In genomic region chr6:75306074-75306473, GRCh38 we compare ENCODE assay signal across 15 cellular contexts.
"Had no signal": no experiment of that assay in that cellular context is flagged by ENCODE, and none has a peak within 500 bp of the region (broad histone marks: within the 10 kb centered on the region; RNA-seq: fewer than 3 reads in every experiment).

No MANE protein-coding gene starts in this region.

- H3K4me1 ChIP-seq: foreskin keratinocyte, lower lobe of right lung had no signal

- H3K36me3 Mint-ChIP-seq: natural killer cell had no signal

- H3K27me3 ChIP-seq: esophagus squamous epithelium had no signal

- ATAC-seq: foreskin keratinocyte, lower lobe of right lung, natural killer cell had no signal

- H3K4me3 ChIP-seq: esophagus squamous epithelium, lower lobe of right lung, thoracic aorta had no signal

- H3K9me3 ChIP-seq: esophagus squamous epithelium, lower lobe of right lung, thoracic aorta had no signal

- H3K27me3 Mint-ChIP-seq: progenitor cell of endocrine pancreas had no signal

- H3K9me3 Mint-ChIP-seq: activated T-helper 1 cell treated with anti-CD3 and anti-CD28 coated beads, Interleukin-12 subunit alpha, Interleukin-12 subunit beta, Interleukin-2, Interleukin-4 antibody, amounts not matched to agents 30 ng/mL and 10 ng/mL and 1 ng/mL, durations not matched to agents 14 hours and 24 hours and 36 hours; natural killer cell; stimulated activated naive CD8-positive, alpha-beta T cell treated with anti-CD3 and anti-CD28 coated beads, Interleukin-15, Interleukin-2, amounts not matched to agents 100 ng/mL and 50 ng/mL, for 24 hours had no signal

- H3K36me3 ChIP-seq: esophagus squamous epithelium, thoracic aorta had no signal

- H3K4me3 Mint-ChIP-seq: activated T-helper 1 cell treated with anti-CD3 and anti-CD28 coated beads, Interleukin-12 subunit alpha, Interleukin-12 subunit beta, Interleukin-2, Interleukin-4 antibody, amounts not matched to agents 30 ng/mL and 10 ng/mL and 1 ng/mL, durations not matched to agents 14 hours and 24 hours and 36 hours; natural killer cell; stimulated activated naive CD8-positive, alpha-beta T cell treated with anti-CD3 and anti-CD28 coated beads, Interleukin-15, Interleukin-2, amounts not matched to agents 100 ng/mL and 50 ng/mL, for 24 hours had no signal

- H3K27ac Mint-ChIP-seq: activated T-helper 1 cell treated with anti-CD3 and anti-CD28 coated beads, Interleukin-12 subunit alpha, Interleukin-12 subunit beta, Interleukin-2, Interleukin-4 antibody, amounts not matched to agents 30 ng/mL and 10 ng/mL and 1 ng/mL, durations not matched to agents 14 hours and 24 hours and 36 hours; natural killer cell; progenitor cell of endocrine pancreas; stimulated activated naive CD8-positive, alpha-beta T cell treated with anti-CD3 and anti-CD28 coated beads, Interleukin-15, Interleukin-2, amounts not matched to agents 100 ng/mL and 50 ng/mL, for 24 hours had no signal

- H3K27ac ChIP-seq: esophagus squamous epithelium, foreskin keratinocyte, lower lobe of right lung, thoracic aorta had no signal

- DNase-seq: activated CD4-positive, alpha-beta T cell treated with anti-CD3 and anti-CD28 coated beads for 4 hours; activated naive CD4-positive, alpha-beta T cell; esophagus squamous epithelium; foreskin keratinocyte; head of caudate nucleus; kidney; lower lobe of right lung; natural killer cell; occipital lobe; stimulated activated CD4-positive, alpha-beta T cell treated with anti-CD3 and anti-CD28 coated beads, Interleukin-4, amount 100 ng/mL, for 1 hour; T1000 had no signal

- H3K4me1 Mint-ChIP-seq: natural killer cell had no signal
